Comparison of ENCODE assay signal across 23 cellular contexts in genomic region chr6:125640441-125641150, GRCh38.
"Had no signal": no experiment of that assay in that cellular context is flagged by ENCODE, and none has a peak within 500 bp of the region (broad histone marks: within the 10 kb centered on the region; RNA-seq: fewer than 3 reads in every experiment).

No MANE protein-coding gene starts in this region.

- H3K9me3 ChIP-seq: esophagus muscularis mucosa, gastroesophageal sphincter, prostate gland had no signal

- H3K27ac Mint-ChIP-seq: naive B cell had no signal

- H3K36me3 Mint-ChIP-seq: naive B cell had no signal

- H3K27ac ChIP-seq: coronary artery, epithelial cell of prostate, esophagus muscularis mucosa, gastroesophageal sphincter, parathyroid adenoma, prostate gland, skin epidermis had no signal

- H2AFZ ChIP-seq: parathyroid adenoma had no signal

- H3K36me3 ChIP-seq: esophagus muscularis mucosa, gastroesophageal sphincter, prostate gland had no signal

- DNase-seq: cerebellar nuclear complex; effector CD8-positive, alpha-beta T cell; foreskin fibroblast; hippocampal formation; left colon; left ventricle myocardium superior; mesenchymal stem cell; midbrain; naive B cell; nephron progenitor cell; stimulated activated CD4-positive, alpha-beta T cell treated with anti-CD3 and anti-CD28 coated beads, Interleukin-12 subunit alpha, Interleukin-12 subunit beta, amount 100 ng/mL, for 4 hours; stimulated activated CD4-positive, alpha-beta T cell treated with anti-CD3 and anti-CD28 coated beads, Interleukin-2, amount 100 ng/mL, for 48 hours; stimulated activated naive CD4-positive, alpha-beta T cell treated with Interleukin-2 at 50 U/mL for 16 hours; trophoblast cell had no signal

- H3K4me1 Mint-ChIP-seq: naive B cell had no signal

- H3K4me3 Mint-ChIP-seq: naive B cell, nephron progenitor cell had no signal

- H3K27me3 ChIP-seq: esophagus muscularis mucosa, gastroesophageal sphincter had no signal

- H3K9ac ChIP-seq: parathyroid adenoma had no signal

- H3K4me3 ChIP-seq: coronary artery, esophagus muscularis mucosa, gastroesophageal sphincter, lung, prostate gland, skin epidermis had no signal

- H3K4me1 ChIP-seq: esophagus muscularis mucosa, gastroesophageal sphincter, parathyroid adenoma, prostate gland had no signal

- H3K79me2 ChIP-seq: parathyroid adenoma had no signal

- ATAC-seq: gastroesophageal sphincter, left colon, left ventricle myocardium superior, sciatic nerve had no signal
